Comparison of ENCODE assay signal across 28 cellular contexts in the genomic region with DNA sequence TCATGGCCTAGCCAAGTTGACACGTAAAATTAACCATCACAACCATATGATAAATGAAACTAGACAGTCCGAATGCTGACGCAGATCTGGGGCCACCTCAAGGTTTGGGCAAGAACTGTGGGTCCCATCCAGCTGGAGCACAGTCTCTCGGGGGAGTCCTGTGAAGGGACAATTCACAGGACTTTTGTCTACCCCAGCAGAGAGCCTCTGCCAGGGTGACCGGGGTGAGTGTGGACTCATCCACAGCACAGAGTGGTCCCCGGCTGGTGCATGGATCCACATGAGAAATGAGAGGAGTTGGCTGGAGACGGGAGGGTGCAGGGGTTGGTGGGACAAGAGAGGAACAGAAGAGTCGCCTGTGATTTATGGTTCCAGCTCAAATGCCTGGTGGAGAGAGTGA. TPM values are rescaled to one million over a fixed set of nuclear protein-coding genes. Genes with fewer than 3 reads are reported as not detected.
"Had no signal": no experiment of that assay in that cellular context is flagged by ENCODE, and none has a peak within 500 bp of the region (broad histone marks: within the 10 kb centered on the region; RNA-seq: fewer than 3 reads in every experiment).

No MANE protein-coding gene starts in this region.

- H3K9me3 ChIP-seq: left lung, lower lobe of right lung, neutrophil, ovary, stomach, thoracic aorta, tibial artery, upper lobe of left lung, vagina had no signal

- H3K27ac ChIP-seq: heart right ventricle, hepatocyte, left lung, lower lobe of right lung, neural progenitor cell, neutrophil, ovary, skin epidermis, stomach, thoracic aorta, tibial artery, upper lobe of left lung, vagina had no signal

- H3K27me3 ChIP-seq: hepatocyte, neural progenitor cell, ovary, upper lobe of left lung, vagina had no signal

- H2AFZ ChIP-seq: hepatocyte, neural progenitor cell had no signal

- H3K79me2 ChIP-seq: hepatocyte had no signal

- H3K9ac ChIP-seq: neural progenitor cell had no signal

- ATAC-seq: heart right ventricle; left colon; left lung; lower lobe of right lung; naive thymus-derived CD8-positive, alpha-beta T cell; sciatic nerve; stimulated activated naive B cell treated with anti-CD40 and anti-IgM and Interleukin-4, amounts not matched to agents 10 μg/mL and 1 μg/mL and 100 μg/mL, for 72 hours; stimulated activated naive CD8-positive, alpha-beta T cell treated with anti-CD3 and anti-CD28 coated beads, Interleukin-15, Interleukin-2, amounts not matched to agents 100 U/mL and 50 U/mL, for 24 hours had no signal

- DNase-seq: heart right ventricle; kidney glomerular epithelial cell; left colon; left lung; lower lobe of right lung; mammary epithelial cell; mesenchymal stem cell; naive thymus-derived CD8-positive, alpha-beta T cell; occipital lobe; ovary; right cardiac atrium; stimulated activated CD4-positive, alpha-beta T cell treated with anti-CD3 and anti-CD28 coated beads, Interleukin-12 subunit alpha, Interleukin-12 subunit beta, amount 100 ng/mL, for 4 hours; stimulated activated CD4-positive, alpha-beta T cell treated with anti-CD3 and anti-CD28 coated beads, Interleukin-15, amount 100 ng/mL, for 24 hours; stimulated activated CD4-positive, alpha-beta T cell treated with anti-CD3 and anti-CD28 coated beads, Interleukin-2, amount 100 ng/mL, for 24 hours; stimulated activated CD4-positive, alpha-beta T cell treated with anti-CD3 and anti-CD28 coated beads, Interleukin-4, amount 100 ng/mL, for 1 hour; stimulated activated naive B cell treated with anti-CD40 and anti-IgM and Interleukin-4, amounts not matched to agents 10 μg/mL and 1 μg/mL and 100 μg/mL, for 72 hours; stimulated activated naive CD8-positive, alpha-beta T cell treated with anti-CD3 and anti-CD28 coated beads, Interleukin-15, Interleukin-2, amounts not matched to agents 100 U/mL and 50 U/mL, for 24 hours; stomach; tibial artery had no signal

- H3K4me1 ChIP-seq: heart right ventricle, left lung, lower lobe of right lung, neural progenitor cell, stomach, tibial artery, upper lobe of left lung, vagina had no signal

- H3K36me3 ChIP-seq: heart right ventricle, left lung, lower lobe of right lung, neural progenitor cell, neutrophil, ovary, stomach, thoracic aorta, tibial artery, upper lobe of left lung, vagina had no signal

- H3K4me3 ChIP-seq: heart right ventricle, hepatocyte, left lung, lower lobe of right lung, neural progenitor cell, ovary, skin epidermis, stomach, thoracic aorta, tibial artery, upper lobe of left lung, vagina had no signal

- H3K4me2 ChIP-seq: hepatocyte, neural progenitor cell had no signal

RNA-seq across cellular contexts. Expression of a gene that starts 52.6 kb away (rescaled TPM):
- polyA plus RNA-seq: hepatocyte; keratinocyte; naive thymus-derived CD8-positive, alpha-beta T cell had no signal
